ENCODE assay signal across 18 cellular contexts in genomic region chr4:14829795-14830194, GRCh38.
DNase-seq lines count a peak whose midpoint lies in the region; ATAC-seq, FAIRE-seq and TF ChIP-seq lines count a peak whose summit lies in the region.
"Had no signal": no experiment of that assay in that cellular context is flagged by ENCODE, and none has a peak within 500 bp of the region (broad histone marks: within the 10 kb centered on the region; RNA-seq: fewer than 3 reads in every experiment).

No MANE protein-coding gene starts in this region.

- no peaks in the 10 kb centered on the region for H3K9me3 ChIP-seq in right lobe of liver
- no peaks in the 10 kb centered on the region for H3K9me3 ChIP-seq in pancreas
- H3K9me3 ChIP-seq: A549 had no signal

- H3K4me1 ChIP-seq in right lobe of liver (peaks cover 0 to 20% (median 0%) of the 10 kb centered on the region in 4 donors), pancreas (peaks cover 0 to 17% (median 10%) of the 10 kb centered on the region in 3 donors)
- H3K4me1 ChIP-seq: A549 had no signal

- FAIRE-seq in pancreas (lab: Jason Lieb, UNC) = no peak
- FAIRE-seq: A549, G401.6, GM12891 had no signal

- DNase-seq in DMS53 (lab: John Stamatoyannopoulos, UW) (peak; percentile 61), left colon (no peak), right lobe of liver (peak in 2 of 3 donors; percentile 63 to 76), pancreas (peak in 4 of 6 donors; percentile 33 to 75 (median 56)), sciatic nerve (ENCODE audit: low spot score) (no peak)
- DNase-seq: AML-193; CD4-positive, alpha-beta memory T cell; GOT3; H7; HFFc6 had no signal

- TF ChIP-seq POLR2A in right lobe of liver (IDR thresholded peaks at IDR 0.05) = no peak

- peak; percentile 29 for ATAC-seq in left colon
- peak; percentile 85 to 95 (median 90) for ATAC-seq in right lobe of liver
- peak; percentile 78 to 92 (median 86) for ATAC-seq in pancreas
- no peak for ATAC-seq in sciatic nerve
- ATAC-seq in HG03025 (IDR thresholded peaks at IDR 0.05; ENCODE audit: low FRiP score, unreplicated experiment) = no peak
- no peak for ATAC-seq in GM19324 (IDR thresholded peaks at IDR 0.05; ENCODE audit: low FRiP score, unreplicated experiment)
- ATAC-seq: A549, HCT116 had no signal

- TF ChIP-seq CTCF in right lobe of liver (IDR thresholded peaks at IDR 0.05) (no peak), pancreas (IDR thresholded peaks at IDR 0.05) (no peak)

- WGBS in right lobe of liver (ENCODE audit: insufficient coverage, low coverage, low lambda C conversion rate, missing lambda C conversion rate) = 38% methylated on average over 1 of the region's 4 CpGs
- 22 to 27% methylated on average over 4 of the region's 4 CpGs for WGBS in pancreas, 2 donors

- intact Hi-C loops in left colon (cut with DNase I, micrococcal nuclease) = no loop called here
- intact Hi-C loops in right lobe of liver (cut with DNase I) = no loop called here
- intact Hi-C loops in pancreas (cut with DNase I) = no loop called here
- intact Hi-C loops in sciatic nerve (cut with DNase I) = no loop called here

- H3K4me3 ChIP-seq in right lobe of liver (no peak overlapping the region), pancreas (no peak overlapping the region)
- H3K4me3 ChIP-seq: A549 had no signal

- H3K27me3 ChIP-seq in right lobe of liver = no peaks in the 10 kb centered on the region
- no peaks in the 10 kb centered on the region for H3K27me3 ChIP-seq in pancreas

- no peaks in the 10 kb centered on the region for H3K36me3 ChIP-seq in right lobe of liver
- no peaks in the 10 kb centered on the region for H3K36me3 ChIP-seq in pancreas

- H3K27ac ChIP-seq in right lobe of liver (peak overlapping the region in 1 of 3 donors; percentile 48), pancreas (peak overlapping the region in 2 of 4 donors; percentile 19 to 57)
- H3K27ac ChIP-seq: 22Rv1, A549, C4-2B had no signal

Comparison
In these comparisons a context has a peak if more than half of its experiments do, and no peak if none do; other contexts are left out.
1. DNase-seq: peak in DMS53 (single experiment), right lobe of liver (2 of 3) and pancreas (4 of 6); none in left colon (0 of 2) and sciatic nerve (single experiment).
2. ATAC-seq: peak in left colon (single experiment), right lobe of liver (4 of 4) and pancreas (4 of 4); none in sciatic nerve (single experiment), HG03025 (single experiment) and GM19324 (single experiment).